ENCODE assay signal across 17 cellular contexts in the genomic region with DNA sequence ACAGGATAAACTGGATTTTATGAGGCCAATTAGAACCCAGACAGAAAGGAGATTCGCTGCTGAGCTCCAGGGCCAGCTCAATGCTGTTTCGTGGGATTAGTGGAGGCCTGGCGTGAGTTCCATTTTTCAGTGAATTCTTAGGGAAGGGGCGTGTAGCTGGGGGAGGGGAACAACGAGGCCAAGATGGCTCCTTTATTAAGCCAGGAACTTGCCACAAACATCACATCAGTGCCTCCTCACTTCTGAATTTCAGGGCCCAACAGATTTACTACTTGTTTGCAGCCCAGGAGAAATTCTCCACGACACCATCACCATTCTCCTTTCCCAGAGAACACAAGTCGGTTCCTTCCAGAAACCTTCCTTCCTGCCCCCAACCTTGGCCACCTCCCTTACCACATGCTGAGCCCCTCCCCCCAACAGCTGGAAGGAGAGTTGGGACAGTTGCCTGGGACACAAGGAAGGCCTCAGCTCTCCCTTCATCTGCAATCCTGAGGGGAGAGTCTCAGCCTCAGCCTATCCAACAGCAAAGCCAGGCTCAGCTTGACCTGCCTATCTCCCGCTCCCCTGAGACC. TPM values are rescaled to one million over a fixed set of nuclear protein-coding genes. Genes with fewer than 3 reads are reported as not detected.
DNase-seq lines count a peak whose midpoint lies in the region; ATAC-seq and TF ChIP-seq lines count a peak whose summit lies in the region.
"Had no signal": no experiment of that assay in that cellular context is flagged by ENCODE, and none has a peak within 500 bp of the region (broad histone marks: within the 10 kb centered on the region; RNA-seq: fewer than 3 reads in every experiment).

No MANE protein-coding gene starts in this region.

- H3K9ac ChIP-seq in HUES48 (ENCODE audit: low read depth, low read length) = peak overlapping the region; percentile 47

- peak overlapping the region; percentile 99 for H3K27ac Mint-ChIP-seq in chondrocyte (ENCODE audit: unreplicated experiment)
- H3K27ac Mint-ChIP-seq: CD8-positive, alpha-beta T cell; stimulated activated naive CD8-positive, alpha-beta T cell treated with anti-CD3 and anti-CD28 coated beads, Interleukin-15, Interleukin-2, amounts not matched to agents 100 ng/mL and 50 ng/mL, for 24 hours had no signal

- WGBS in iPS DF 6.9 (ENCODE audit: insufficient coverage, insufficient read length) = no CpG with 5 or more reads among the region's 8 CpGs
- 63 to 70% methylated on average over 8 of the region's 8 CpGs for WGBS in sigmoid colon, 2 donors

- DNase-seq in chondrocyte (ENCODE audit: low spot score) (peak; percentile 12), iPS DF 6.9 (ENCODE audit: low read depth, low spot score) (peak; percentile 82), sigmoid colon (peak; percentile 71), NCI-H345 treated with DMSO at 0.1 percent for 48 hours (lab: John Stamatoyannopoulos, UW; ENCODE audit: unreplicated experiment) (no peak), activated T-cell treated with anti-CD3 and anti-CD28 coated beads for 4 hours (no peak)
- no peak for DNase-seq in stimulated activated naive CD4-positive, alpha-beta T cell (lab: John Stamatoyannopoulos, UW)
- DNase-seq: CD8-positive, alpha-beta T cell; effector CD4-positive, alpha-beta T cell; immature natural killer cell; KBM-7; NCI-H1930; Peyer's patch; T1000 had no signal

- peak overlapping the region; percentile 89 for H3K27ac ChIP-seq in HUES48 (ENCODE audit: low read depth, low read length)
- no peak overlapping the region for H3K27ac ChIP-seq in iPS DF 6.9 (ENCODE audit: low read length)
- H3K27ac ChIP-seq in sigmoid colon = no peak overlapping the region
- H3K27ac ChIP-seq: neutrophil, Peyer's patch had no signal

- no peak for ATAC-seq in GM19023 (IDR thresholded peaks at IDR 0.05; ENCODE audit: unreplicated experiment)
- ATAC-seq: CD8-positive, alpha-beta T cell had no signal

- intact Hi-C loops in sigmoid colon (cut with DNase I) = no loop called here

- H3K27me3 Mint-ChIP-seq in chondrocyte (ENCODE audit: low read depth) = no peaks in the 10 kb centered on the region

- peaks cover 1% of the 10 kb centered on the region for H3K36me3 Mint-ChIP-seq in chondrocyte (ENCODE audit: low read depth)
- H3K36me3 Mint-ChIP-seq: CD8-positive, alpha-beta T cell; immature natural killer cell had no signal

- H3K4me3 ChIP-seq in HUES48 (ENCODE audit: low read depth, low read length) (peak overlapping the region; percentile 15; the same call in 1 of the 2 replicates), iPS DF 6.9 (ENCODE audit: low read length) (no peak overlapping the region), sigmoid colon (no peak overlapping the region)
- H3K4me3 ChIP-seq: Peyer's patch had no signal

- no peak overlapping the region for H3K4me3 Mint-ChIP-seq in chondrocyte (ENCODE audit: unreplicated experiment)
- H3K4me3 Mint-ChIP-seq: CD8-positive, alpha-beta T cell; immature natural killer cell; stimulated activated naive CD8-positive, alpha-beta T cell treated with anti-CD3 and anti-CD28 coated beads, Interleukin-15, Interleukin-2, amounts not matched to agents 100 ng/mL and 50 ng/mL, for 24 hours had no signal

- no peak for TF ChIP-seq POLR2A in sigmoid colon (IDR thresholded peaks at IDR 0.05)

- no peaks in the 10 kb centered on the region for H3K9me3 Mint-ChIP-seq in chondrocyte (ENCODE audit: low read depth)
- H3K9me3 Mint-ChIP-seq: CD8-positive, alpha-beta T cell; immature natural killer cell; stimulated activated naive CD8-positive, alpha-beta T cell treated with anti-CD3 and anti-CD28 coated beads, Interleukin-15, Interleukin-2, amounts not matched to agents 100 ng/mL and 50 ng/mL, for 24 hours had no signal

- H3K36me3 ChIP-seq in HUES48 (ENCODE audit: control insufficient read depth, insufficient read depth, low read length) (no peaks in the 10 kb centered on the region), iPS DF 6.9 (ENCODE audit: control insufficient read depth, insufficient read depth, low read length) (no peaks in the 10 kb centered on the region), sigmoid colon (no peaks in the 10 kb centered on the region)
- H3K36me3 ChIP-seq: neutrophil, Peyer's patch had no signal

- H3K27me3 ChIP-seq in HUES48 (ENCODE audit: control insufficient read depth, insufficient read depth, low read length) (no peaks in the 10 kb centered on the region), iPS DF 6.9 (ENCODE audit: control insufficient read depth, insufficient read depth, low read length) (no peaks in the 10 kb centered on the region), sigmoid colon (peaks cover 0 to 52% (median 8%) of the 10 kb centered on the region in 3 donors)

- no peak for TF ChIP-seq EP300 in sigmoid colon (IDR thresholded peaks at IDR 0.05)

- H3K4me1 Mint-ChIP-seq in chondrocyte (ENCODE audit: low read depth) = peaks cover 82% of the 10 kb centered on the region

- TF ChIP-seq CTCF in chondrocyte (IDR thresholded peaks at IDR 0.05) (no peak), sigmoid colon (IDR thresholded peaks at IDR 0.05) (no peak)

- peaks cover 76% of the 10 kb centered on the region for H3K4me1 ChIP-seq in HUES48 (ENCODE audit: control insufficient read depth, insufficient read depth, low read length)
- peaks cover 22% of the 10 kb centered on the region for H3K4me1 ChIP-seq in iPS DF 6.9 (ENCODE audit: control insufficient read depth, insufficient read depth, low read length)
- H3K4me1 ChIP-seq in sigmoid colon = peaks cover 0 to 21% (median 18%) of the 10 kb centered on the region in 4 donors

- H3K9me3 ChIP-seq in HUES48 (ENCODE audit: control insufficient read depth, insufficient read depth, low read length) (no peaks in the 10 kb centered on the region), iPS DF 6.9 (ENCODE audit: control insufficient read depth, insufficient read depth, low read length) (no peaks in the 10 kb centered on the region), sigmoid colon (no peaks in the 10 kb centered on the region)
- H3K9me3 ChIP-seq: neutrophil, Peyer's patch had no signal

RNA-seq across cellular contexts. Expression of gene IGDCC4, which starts 5.8 kb away (rescaled TPM):
- total RNA-seq in chondrocyte = 41.4 to 48.6 TPM (median 47.2 TPM) in 3 replicates
- total RNA-seq in sigmoid colon = 1 to 10 TPM in 2 of 4 donors, under 1 TPM in 2; 0.27 to 2.8 (median 0.96) TPM
- 1 to 10 TPM in 1 of 3 donors, under 1 TPM in 2; 0.23 to 1.5 (median 0.60) TPM for polyA plus RNA-seq in sigmoid colon

RNA-seq across cellular contexts. Expression of gene IGDCC3, which starts 39.1 kb away (rescaled TPM):
- total RNA-seq in chondrocyte = 0.13 to 0.31 TPM (median 0.27 TPM) in 3 replicates
- total RNA-seq in sigmoid colon = under 1 TPM in 3 of 4 donors, not detected in 1; under 0.01 to 0.55 (median 0.41) TPM
- polyA plus RNA-seq in sigmoid colon = under 1 TPM in 2 of 3 donors, not detected in 1; under 0.01 to 0.12 TPM
- total RNA-seq: CD8-positive, alpha-beta T cell; Peyer's patch had no signal
- polyA plus RNA-seq: immature natural killer cell had no signal

Comparison
In these comparisons a context has a peak if more than half of its experiments do, and no peak if none do; other contexts are left out.
1. DNase-seq: peak in chondrocyte (single experiment), iPS DF 6.9 (single experiment) and sigmoid colon (single experiment); none in stimulated activated naive CD4-positive, alpha-beta T cell (0 of 6), NCI-H345 treated with DMSO at 0.1 percent for 48 hours (single experiment) and activated T-cell treated with anti-CD3 and anti-CD28 coated beads for 4 hours (single experiment).
2. RNA of gene IGDCC4, which starts 5.8 kb away (total RNA-seq): 41.4 to 48.6 TPM in chondrocyte; 0.27 to 2.8 TPM in sigmoid colon; every median in the first group is over 10 times any median in the second.